ENCODE assay signal across 10 cellular contexts in genomic region chr6:16337280-16337975, GRCh38.
A peak's percentile ranks its signal among the peaks of the same experiment; 100 is the strongest.
DNase-seq lines count a peak whose midpoint lies in the region; TF ChIP-seq lines count a peak whose summit lies in the region.
"Had no signal": no experiment of that assay in that cellular context is flagged by ENCODE, and none has a peak within 500 bp of the region (broad histone marks: within the 10 kb centered on the region; RNA-seq: fewer than 3 reads in every experiment).

No MANE protein-coding gene starts in this region.

- H3K23me2 ChIP-seq in H9 (ENCODE audit: insufficient read length, low read depth, low read length, poor library complexity, severe bottlenecking): no peaks in the 10 kb centered on the region

- H3K27ac Mint-ChIP-seq in osteocyte (ENCODE audit: unreplicated experiment): peak overlapping the region; percentile 93
- no peak overlapping the region for H3K27ac Mint-ChIP-seq in endothelial cell (ENCODE audit: unreplicated experiment)
- no peak overlapping the region; a peak in 1 of 7 replicates for H3K27ac Mint-ChIP-seq in H9
- H3K27ac Mint-ChIP-seq: activated B cell treated with CpG ODN at 0.5 μM for 24 hours had no signal

- no peak overlapping the region for H2BK120ac ChIP-seq in H9 (ENCODE audit: low read depth, low read length, poor library complexity, severe bottlenecking)

- H3K18ac ChIP-seq in H9 (ENCODE audit: insufficient read length, low read depth, low read length): no peak overlapping the region

- no peak overlapping the region for H2BK15ac ChIP-seq in H9 (ENCODE audit: low read depth, low read length)

- H4K20me1 ChIP-seq in H9 (ENCODE audit: control insufficient read depth, insufficient read depth, insufficient read length): no peaks in the 10 kb centered on the region

- WGBS in H9 (ENCODE audit: extremely low coverage, insufficient read length, low lambda C conversion rate): no CpG with 5 or more reads among the region's 13 CpGs

- H2BK20ac ChIP-seq in H9 (ENCODE audit: low read depth, low read length, poor library complexity, severe bottlenecking): no peak overlapping the region

- H3K4me3 ChIP-seq in fibroblast of villous mesenchyme (ENCODE audit: low read depth, low read length): no peak overlapping the region

- H3K4me3 Mint-ChIP-seq in osteocyte (ENCODE audit: unreplicated experiment) (no peak overlapping the region), endothelial cell (ENCODE audit: unreplicated experiment) (no peak overlapping the region), H9 (no peak overlapping the region)
- H3K4me3 Mint-ChIP-seq: activated B cell treated with CpG ODN at 0.5 μM for 24 hours had no signal

- no peak overlapping the region for H3K27ac ChIP-seq in H9 (ENCODE audit: insufficient read length, low read depth, low read length)

- H3K4me1 ChIP-seq in H9 (ENCODE audit: insufficient read depth, low read length): no peaks in the 10 kb centered on the region
- H3K4me1 ChIP-seq: Caco-2 had no signal

- no peaks in the 10 kb centered on the region for H3K9me3 Mint-ChIP-seq in osteocyte (ENCODE audit: unreplicated experiment)
- no peaks in the 10 kb centered on the region for H3K9me3 Mint-ChIP-seq in endothelial cell (ENCODE audit: unreplicated experiment)
- no peaks in the 10 kb centered on the region; a peak in 2 of 5 replicates for H3K9me3 Mint-ChIP-seq in H9
- H3K9me3 Mint-ChIP-seq: activated B cell treated with CpG ODN at 0.5 μM for 24 hours had no signal

- no peak overlapping the region for H4K91ac ChIP-seq in H9 (ENCODE audit: insufficient read length, low read depth, low read length)

- H2AK5ac ChIP-seq in H9 (ENCODE audit: insufficient read length, low read length): no peak overlapping the region

- peaks cover 73% of the 10 kb centered on the region for H3K4me1 Mint-ChIP-seq in osteocyte (ENCODE audit: unreplicated experiment)
- peaks cover 5% of the 10 kb centered on the region for H3K4me1 Mint-ChIP-seq in endothelial cell (ENCODE audit: unreplicated experiment)
- H3K4me1 Mint-ChIP-seq in H9: peaks cover 12% of the 10 kb centered on the region in 2 experiments

- no peaks in the 10 kb centered on the region for H3K79me1 ChIP-seq in H9 (ENCODE audit: insufficient read depth, low read depth, low read length, poor library complexity, severe bottlenecking)

- no peak overlapping the region for H3K9ac ChIP-seq in H9 (ENCODE audit: extremely low read depth, insufficient read length, low read length)

- H3K4ac ChIP-seq in H9 (ENCODE audit: low read depth, low read length): no peak overlapping the region

- no peaks in the 10 kb centered on the region for H3K27me3 ChIP-seq in H9 (ENCODE audit: insufficient read depth, low read length)

- H3K27me3 Mint-ChIP-seq in osteocyte (ENCODE audit: unreplicated experiment) (no peaks in the 10 kb centered on the region), endothelial cell (ENCODE audit: unreplicated experiment) (peaks cover 1% of the 10 kb centered on the region), H9 (ENCODE audit: low read depth) (no peaks in the 10 kb centered on the region; the same call in 1 of the 2 replicates)
- H3K27me3 Mint-ChIP-seq: activated B cell treated with CpG ODN at 0.5 μM for 24 hours had no signal

- H3K14ac ChIP-seq in H9 (ENCODE audit: insufficient read depth, low read length): no peak overlapping the region

- no peak overlapping the region for H2BK5ac ChIP-seq in H9 (ENCODE audit: insufficient read length, low read length)

- H3T11ph ChIP-seq in H9 (ENCODE audit: low read length): no peak overlapping the region

- no peak overlapping the region for H2BK12ac ChIP-seq in H9 (ENCODE audit: insufficient read length, low read depth, low read length)

- no peak overlapping the region for H3K23ac ChIP-seq in H9 (ENCODE audit: insufficient read length, low read depth, low read length)

- no peaks in the 10 kb centered on the region for H3K36me3 Mint-ChIP-seq in osteocyte (ENCODE audit: unreplicated experiment)
- no peaks in the 10 kb centered on the region for H3K36me3 Mint-ChIP-seq in endothelial cell (ENCODE audit: low read depth, unreplicated experiment)
- H3K36me3 Mint-ChIP-seq in H9 (ENCODE audit: insufficient read depth in 1 of 3, low read depth in 3 of 3): no peaks in the 10 kb centered on the region

- H4K5ac ChIP-seq in H9 (ENCODE audit: insufficient read length, low read depth, low read length): no peak overlapping the region

- H3K79me2 ChIP-seq in H9 (ENCODE audit: insufficient read depth, low read length): no peaks in the 10 kb centered on the region

- no peak overlapping the region for H4K8ac ChIP-seq in H9 (replicated peaks; ENCODE audit: insufficient read length, low read depth, low read length)

- no peak overlapping the region for H3K4me2 ChIP-seq in H9 (ENCODE audit: insufficient read depth, insufficient read length, low read length)

- TF ChIP-seq CTCF in fibroblast of villous mesenchyme (IDR thresholded peaks at IDR 0.05; ENCODE audit: insufficient read depth, low read depth, low read length) (no peak), osteocyte (IDR thresholded peaks at IDR 0.05) (no peak), endothelial cell (IDR thresholded peaks at IDR 0.05; ENCODE audit: unreplicated experiment) (no peak), H9 (conservative IDR thresholded peaks at IDR 0.05) (no peak)

- no peak overlapping the region for H2AFZ ChIP-seq in H9 (ENCODE audit: low read length)

- DNase-seq in AG20443 (ENCODE audit: low spot score): peak; percentile 87
- DNase-seq in SK-N-DZ (ENCODE audit: low spot score): peak; percentile 38
- DNase-seq in fibroblast of villous mesenchyme (ENCODE audit: low read depth): peak; percentile 99
- DNase-seq in osteocyte (ENCODE audit: extremely low spot score, unreplicated experiment): peak; percentile 92
- DNase-seq in T-helper 2 cell: no peak
- DNase-seq in inferior parietal cortex (ENCODE audit: extremely low spot score): no peak
- DNase-seq in endothelial cell (ENCODE audit: low spot score): no peak
- DNase-seq in H9: no peak
- DNase-seq: activated B cell treated with CpG ODN at 0.5 μM for 24 hours, Caco-2 had no signal

- no peaks in the 10 kb centered on the region for H3K9me3 ChIP-seq in H9 (ENCODE audit: control insufficient read depth, low read depth, low read length)
- H3K9me3 ChIP-seq: Caco-2 had no signal

- H3K56ac ChIP-seq in H9 (ENCODE audit: insufficient read length, low read depth, low read length): no peak overlapping the region

Comparison
In these comparisons a context has a peak if more than half of its experiments do, and no peak if none do; other contexts are left out.
1. DNase-seq: peak in AG20443 (single experiment), SK-N-DZ (single experiment), fibroblast of villous mesenchyme (single experiment) and osteocyte (single experiment); none in T-helper 2 cell (0 of 5), inferior parietal cortex (single experiment), endothelial cell (single experiment) and H9 (single experiment).